ENCODE assay signal across 11 cellular contexts in the genomic region with DNA sequence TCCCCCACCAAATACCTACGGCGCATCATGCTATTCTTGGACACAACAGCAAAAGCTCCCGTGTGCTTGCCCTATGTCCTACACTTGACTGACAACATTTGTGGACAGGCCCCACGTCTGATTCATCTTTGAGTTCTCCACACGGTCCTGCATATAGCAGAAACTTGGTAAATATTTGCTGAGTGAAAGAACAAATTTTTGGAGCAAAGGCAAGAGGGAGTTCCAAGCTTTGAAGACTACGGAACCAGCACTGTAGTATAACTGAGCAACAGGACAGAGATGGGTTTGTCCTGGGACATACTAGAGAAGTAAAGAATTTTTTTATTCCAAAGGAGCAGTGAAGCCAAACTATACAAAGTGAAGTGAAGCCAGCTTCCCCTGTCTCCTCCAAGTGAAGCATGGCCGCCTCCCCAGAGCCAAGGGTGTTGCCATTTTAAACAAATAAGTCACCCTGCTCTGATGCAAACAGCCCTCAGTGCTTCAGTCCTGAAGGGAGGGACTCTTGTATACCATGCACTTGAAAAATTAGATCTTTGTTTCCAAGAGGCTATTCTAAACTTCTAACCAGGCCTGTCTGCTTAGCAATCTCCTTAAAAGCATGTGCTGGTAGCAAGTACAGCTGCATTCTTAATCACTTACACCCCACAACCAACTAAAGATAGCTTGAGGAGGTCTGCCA. TPM values are rescaled to one million over a fixed set of nuclear protein-coding genes. Genes with fewer than 3 reads are reported as not detected.
DNase-seq lines count a peak whose midpoint lies in the region; ATAC-seq and TF ChIP-seq lines count a peak whose summit lies in the region.
"Had no signal": no experiment of that assay in that cellular context is flagged by ENCODE, and none has a peak within 500 bp of the region (broad histone marks: within the 10 kb centered on the region; RNA-seq: fewer than 3 reads in every experiment).

No MANE protein-coding gene starts in this region.

- DNase-seq in HCEC 1CT (peak; percentile 42), heart right ventricle (no peak), NCI-H82 (lab: John Stamatoyannopoulos, UW) (no peak), activated gamma-delta T cell treated with Interleukin-2 at 50 U/mL for 16 hours (no peak)
- DNase-seq in activated T-helper 1 cell treated with anti-CD3 and anti-CD28 coated beads, Interleukin-12 subunit alpha, Interleukin-12 subunit beta, Interleukin-2, Interleukin-4 antibody, amounts not matched to agents 30 ng/mL and 10 ng/mL and 1 ng/mL, durations not matched to agents 14 hours and 24 hours and 36 hours (ENCODE audit: low spot score) = no peak
- DNase-seq: activated naive CD4-positive, alpha-beta T cell treated with anti-CD3 and anti-CD28 coated beads for 36 hours; glutamatergic neuron; nucleus accumbens had no signal

- no peaks in the 10 kb centered on the region for H3K36me3 Mint-ChIP-seq in activated T-helper 1 cell treated with anti-CD3 and anti-CD28 coated beads, Interleukin-12 subunit alpha, Interleukin-12 subunit beta, Interleukin-2, Interleukin-4 antibody, amounts not matched to agents 30 ng/mL and 10 ng/mL and 1 ng/mL, durations not matched to agents 14 hours and 24 hours and 36 hours (ENCODE audit: low read depth)

- H3K4me3 Mint-ChIP-seq in activated T-helper 1 cell treated with anti-CD3 and anti-CD28 coated beads, Interleukin-12 subunit alpha, Interleukin-12 subunit beta, Interleukin-2, Interleukin-4 antibody, amounts not matched to agents 30 ng/mL and 10 ng/mL and 1 ng/mL, durations not matched to agents 14 hours and 24 hours and 36 hours = no peak overlapping the region
- H3K4me3 Mint-ChIP-seq: activated naive CD4-positive, alpha-beta T cell treated with anti-CD3 and anti-CD28 coated beads for 36 hours had no signal

- ATAC-seq in heart right ventricle = peak in 7 of 8 donors; percentile 31 to 86 (median 62)
- no peak for ATAC-seq in GM21737 (IDR thresholded peaks at IDR 0.05; ENCODE audit: unreplicated experiment)
- no peak for ATAC-seq in HG03280 (IDR thresholded peaks at IDR 0.05; ENCODE audit: unreplicated experiment)

- 69 to 70% methylated on average over 7 of the region's 7 CpGs for WGBS in heart right ventricle, 2 donors

- H3K9me3 ChIP-seq in heart right ventricle (no peaks in the 10 kb centered on the region), stomach smooth muscle (ENCODE audit: control insufficient read depth in 2 of 2, low read length in 2 of 2) (no peaks in the 10 kb centered on the region)

- peaks cover 47% of the 10 kb centered on the region for H3K4me1 Mint-ChIP-seq in activated T-helper 1 cell treated with anti-CD3 and anti-CD28 coated beads, Interleukin-12 subunit alpha, Interleukin-12 subunit beta, Interleukin-2, Interleukin-4 antibody, amounts not matched to agents 30 ng/mL and 10 ng/mL and 1 ng/mL, durations not matched to agents 14 hours and 24 hours and 36 hours (ENCODE audit: low read depth)

- no peak overlapping the region for H3K4me3 ChIP-seq in heart right ventricle
- no peak overlapping the region for H3K4me3 ChIP-seq in stomach smooth muscle (ENCODE audit: low read length in 2 of 2)

- H3K27ac Mint-ChIP-seq in activated T-helper 1 cell treated with anti-CD3 and anti-CD28 coated beads, Interleukin-12 subunit alpha, Interleukin-12 subunit beta, Interleukin-2, Interleukin-4 antibody, amounts not matched to agents 30 ng/mL and 10 ng/mL and 1 ng/mL, durations not matched to agents 14 hours and 24 hours and 36 hours = peak overlapping the region; percentile 50
- H3K27ac Mint-ChIP-seq: activated naive CD4-positive, alpha-beta T cell treated with anti-CD3 and anti-CD28 coated beads for 36 hours had no signal

- TF ChIP-seq CTCF in heart right ventricle (IDR thresholded peaks at IDR 0.05) = no peak

- peak overlapping the region in 2 of 10 donors; percentile 6 to 33 for H3K27ac ChIP-seq in heart right ventricle
- H3K27ac ChIP-seq in stomach smooth muscle (ENCODE audit: low read length) = peak overlapping the region; percentile 37

- H3K27me3 Mint-ChIP-seq in activated T-helper 1 cell treated with anti-CD3 and anti-CD28 coated beads, Interleukin-12 subunit alpha, Interleukin-12 subunit beta, Interleukin-2, Interleukin-4 antibody, amounts not matched to agents 30 ng/mL and 10 ng/mL and 1 ng/mL, durations not matched to agents 14 hours and 24 hours and 36 hours (ENCODE audit: insufficient read depth) = peaks cover 7% of the 10 kb centered on the region

- H3K27me3 ChIP-seq in heart right ventricle (no peaks in the 10 kb centered on the region), stomach smooth muscle (ENCODE audit: control insufficient read depth in 1 of 2, insufficient read depth in 2 of 2, low read length in 2 of 2) (no peaks in the 10 kb centered on the region)

- intact Hi-C loops in activated T-helper 1 cell treated with anti-CD3 and anti-CD28 coated beads, Interleukin-12 subunit alpha, Interleukin-12 subunit beta, Interleukin-2, Interleukin-4 antibody, amounts not matched to agents 30 ng/mL and 10 ng/mL and 1 ng/mL, durations not matched to agents 14 hours and 24 hours and 36 hours (cut with micrococcal nuclease) = loop anchor here (5.0 kb wide), 1 partner anchor 39 kb away; no protein-coding TSS in a partner anchor
- intact Hi-C loops in heart right ventricle (cut with DNase I) = no loop called here

- no peak overlapping the region for H3K9ac ChIP-seq in stomach smooth muscle (ENCODE audit: low read length in 2 of 2)

- H3K36me3 ChIP-seq in heart right ventricle = no peaks in the 10 kb centered on the region
- no peaks in the 10 kb centered on the region for H3K36me3 ChIP-seq in stomach smooth muscle (ENCODE audit: control insufficient read depth in 2 of 2, insufficient read depth in 2 of 2, low read length in 2 of 2)

- H3K9me3 Mint-ChIP-seq in activated T-helper 1 cell treated with anti-CD3 and anti-CD28 coated beads, Interleukin-12 subunit alpha, Interleukin-12 subunit beta, Interleukin-2, Interleukin-4 antibody, amounts not matched to agents 30 ng/mL and 10 ng/mL and 1 ng/mL, durations not matched to agents 14 hours and 24 hours and 36 hours = no peaks in the 10 kb centered on the region
- H3K9me3 Mint-ChIP-seq: activated naive CD4-positive, alpha-beta T cell treated with anti-CD3 and anti-CD28 coated beads for 36 hours had no signal

- H3K4me1 ChIP-seq in heart right ventricle = peaks cover 15 to 64% (median 37%) of the 10 kb centered on the region in 9 donors
- H3K4me1 ChIP-seq in stomach smooth muscle (ENCODE audit: control insufficient read depth, insufficient read depth, low read length) = peaks cover 11% of the 10 kb centered on the region

RNA-seq across cellular contexts. Expression of gene SPRED2, which starts 35.9 kb away (rescaled TPM):
- total RNA-seq in activated T-helper 1 cell treated with anti-CD3 and anti-CD28 coated beads, Interleukin-12 subunit alpha, Interleukin-12 subunit beta, Interleukin-2, Interleukin-4 antibody, amounts not matched to agents 30 ng/mL and 10 ng/mL and 1 ng/mL, durations not matched to agents 14 hours and 24 hours and 36 hours = 8.5 and 9.4 TPM in 2 replicates
- 10 to 100 TPM; 13.5 to 20.7 (median 17.2) TPM for total RNA-seq in heart right ventricle
- 10 to 100 TPM; 10.2 to 10.4 TPM for polyA plus RNA-seq in heart right ventricle

Comparison
In these comparisons a context has a peak if more than half of its experiments do, and no peak if none do; other contexts are left out.
1. ATAC-seq: peak in heart right ventricle (7 of 8); none in GM21737 (single experiment) and HG03280 (single experiment).